ENCODE assay signal across 14 cellular contexts in genomic region chr6:145784683-145785082, GRCh38. TPM values are rescaled to one million over a fixed set of nuclear protein-coding genes. Genes with fewer than 3 reads are reported as not detected.
A peak's percentile ranks its signal among the peaks of the same experiment; 100 is the strongest.
DNase-seq lines count a peak whose midpoint lies in the region; ATAC-seq and TF ChIP-seq lines count a peak whose summit lies in the region.
"Had no signal": no experiment of that assay in that cellular context is flagged by ENCODE, and none has a peak within 500 bp of the region (broad histone marks: within the 10 kb centered on the region; RNA-seq: fewer than 3 reads in every experiment).

No MANE protein-coding gene starts in this region.

- peaks cover 0 to 4% (median 0%) of the 10 kb centered on the region in 4 donors for H3K9me3 ChIP-seq in stomach

- WGBS in stomach, 5 donors = 71 to 90% (median 88%) methylated on average over 1 of the region's 1 CpG

- TF ChIP-seq POLR2A in GM18505 (IDR thresholded peaks at IDR 0.05; ENCODE audit: borderline replicate concordance, extremely low read depth, insufficient read depth, insufficient read length) = no peak
- no peak for TF ChIP-seq POLR2A in stomach (IDR thresholded peaks at IDR 0.05)

- intact Hi-C loops in stomach (cut with DNase I; ENCODE audit: low total_unique reads) = no loop called here

- no peaks in the 10 kb centered on the region for H3K4me1 ChIP-seq in stomach

- TF ChIP-seq CTCF in stomach (IDR thresholded peaks at IDR 0.05) = no peak

- peak; percentile 70 for ATAC-seq in GM18505 (IDR thresholded peaks at IDR 0.05; ENCODE audit: unreplicated experiment)
- peak; percentile 92 for ATAC-seq in GM19452 (IDR thresholded peaks at IDR 0.05; ENCODE audit: unreplicated experiment)
- peak; percentile 71 for ATAC-seq in HG02884 (IDR thresholded peaks at IDR 0.05; ENCODE audit: unreplicated experiment)
- ATAC-seq in HG03558 (IDR thresholded peaks at IDR 0.05; ENCODE audit: extremely low read depth, unreplicated experiment) = peak; percentile 76
- ATAC-seq: activated CD8-positive, alpha-beta T cell treated with anti-CD3 and anti-CD28 coated beads, Interleukin-2, amount 10 ng/mL, durations not matched to agents 7 days and 5 days; activated naive CD8-positive, alpha-beta T cell treated with anti-CD3 and anti-CD28 coated beads, Interleukin-2, amount 50 U/mL, for 24 hours had no signal

- H3K4me3 ChIP-seq in stomach = no peak overlapping the region

- no peak overlapping the region for H3K27ac ChIP-seq in stomach

- no peak for TF ChIP-seq EP300 in stomach (IDR thresholded peaks at IDR 0.05)

- no peak for DNase-seq in NK-92 (lab: John Stamatoyannopoulos, UW; ENCODE audit: unreplicated experiment)
- no peak for DNase-seq in NCI-H510A treated with DMSO at 0.1 percent for 48 hours (lab: John Stamatoyannopoulos, UW)
- DNase-seq in HuH-7 (ENCODE audit: low spot score) = no peak
- DNase-seq in stomach = no peak
- DNase-seq: activated CD8-positive, alpha-beta T cell treated with anti-CD3 and anti-CD28 coated beads, Interleukin-2, amount 10 ng/mL, durations not matched to agents 7 days and 5 days; activated naive CD8-positive, alpha-beta T cell treated with anti-CD3 and anti-CD28 coated beads, Interleukin-2, amount 50 U/mL, for 24 hours; head of caudate nucleus; NCI-H1694 treated with DMSO at 0.1 percent for 48 hours; stimulated activated CD4-positive, alpha-beta T cell treated with anti-CD3 and anti-CD28 coated beads, Interleukin-1b, Interleukin-23, amount 100 ng/mL, for 48 hours; stimulated activated naive CD4-positive, alpha-beta T cell treated with Interleukin-2 at 50 U/mL for 16 hours had no signal

- no peaks in the 10 kb centered on the region for H3K27me3 ChIP-seq in stomach

- peaks cover 0 to 24% (median 8%) of the 10 kb centered on the region in 4 donors for H3K36me3 ChIP-seq in stomach

RNA-seq across cellular contexts. Expression of gene FBXO30, which starts 29.9 kb away (rescaled TPM):
- 10 to 100 TPM in 3 of 5 donors, 1 to 10 TPM in 2; 1.2 to 32.5 (median 10.4) TPM for total RNA-seq in stomach
- polyA plus RNA-seq in stomach = 1 to 10 TPM; 2.4 to 3.3 (median 2.6) TPM

RNA-seq across cellular contexts. Expression of gene EPM2A, which starts 49.4 kb away (rescaled TPM):
- total RNA-seq in stomach = 10 to 100 TPM; 14.8 to 60.8 (median 25.3) TPM
- polyA plus RNA-seq in stomach = 1 to 10 TPM; 3.4 to 4.3 (median 4.1) TPM
